8 cellular contexts compared by ENCODE assay signal in the genomic region with DNA sequence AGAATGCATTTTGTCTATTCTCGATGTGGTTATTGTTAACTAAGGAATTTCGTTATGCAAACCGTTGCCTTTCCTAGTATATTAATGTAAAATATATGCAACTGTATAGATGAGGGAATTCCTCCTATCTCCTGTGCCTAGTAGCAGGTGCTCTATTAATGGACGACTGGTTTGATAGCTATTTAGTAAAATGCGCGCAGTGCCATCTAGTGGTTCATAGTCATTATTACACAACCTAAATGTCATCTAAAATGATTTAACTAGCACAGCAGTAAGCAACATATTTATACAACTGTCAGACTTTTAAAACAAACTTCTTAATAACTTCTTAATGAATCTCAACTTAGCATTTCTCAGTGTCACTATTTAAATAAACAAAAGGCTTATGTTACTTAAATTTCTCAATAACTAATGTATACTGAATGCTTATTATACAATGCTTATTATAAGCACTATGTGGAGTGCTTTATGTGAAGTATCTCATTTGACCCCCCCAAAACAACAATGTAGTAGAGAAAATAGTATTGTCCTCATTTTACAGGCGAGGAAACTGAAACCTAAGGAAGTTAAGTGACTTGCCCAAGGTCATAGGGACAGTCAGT.
A peak's percentile ranks its signal among the peaks of the same experiment; 100 is the strongest.
DNase-seq lines count a peak whose midpoint lies in the region; ATAC-seq and TF ChIP-seq lines count a peak whose summit lies in the region.

No MANE protein-coding gene starts in this region.

- H3K27me3 Mint-ChIP-seq in CD8-positive, alpha-beta memory T cell = peaks cover 0 to 25% of the 10 kb centered on the region in 2 donors
- H3K27me3 Mint-ChIP-seq in WTC11 (ENCODE audit: low read depth) = no peaks in the 10 kb centered on the region

- peaks cover 0 to 1% (median 0%) of the 10 kb centered on the region in 3 donors for H3K36me3 Mint-ChIP-seq in CD8-positive, alpha-beta memory T cell
- H3K36me3 Mint-ChIP-seq in WTC11 = peaks cover 13% of the 10 kb centered on the region

- no peak overlapping the region for H3K4me3 Mint-ChIP-seq in CD8-positive, alpha-beta memory T cell
- no peak overlapping the region for H3K4me3 Mint-ChIP-seq in WTC11

- no peaks in the 10 kb centered on the region for H3K4me1 ChIP-seq in CD8-positive, alpha-beta memory T cell (ENCODE audit: insufficient read depth, low read length)
- no peaks in the 10 kb centered on the region for H3K4me1 ChIP-seq in neutrophil (ENCODE audit: control insufficient read depth in 1 of 2, insufficient read depth in 1 of 2, low read depth in 1 of 2, low read length in 1 of 2)

- ATAC-seq in GM18909 (IDR thresholded peaks at IDR 0.05; ENCODE audit: poor library complexity, unreplicated experiment) = peak; percentile 88
- ATAC-seq in HG03139 (IDR thresholded peaks at IDR 0.05; ENCODE audit: unreplicated experiment) = peak; percentile 76
- ATAC-seq in WTC11 = peak; percentile 77

- no peaks in the 10 kb centered on the region for H3K27me3 ChIP-seq in CD8-positive, alpha-beta memory T cell (ENCODE audit: insufficient read depth, low read length, poor library complexity, severe bottlenecking)
- no peaks in the 10 kb centered on the region for H3K27me3 ChIP-seq in neutrophil

- no peaks in the 10 kb centered on the region for H3K36me3 ChIP-seq in CD8-positive, alpha-beta memory T cell (ENCODE audit: insufficient read depth, low read length)
- H3K36me3 ChIP-seq in neutrophil = no peaks in the 10 kb centered on the region

- H3K9me3 Mint-ChIP-seq in CD8-positive, alpha-beta memory T cell = peaks cover 0 to 4% (median 0%) of the 10 kb centered on the region in 5 donors
- peaks cover 13% of the 10 kb centered on the region for H3K9me3 Mint-ChIP-seq in WTC11

- H3K27ac Mint-ChIP-seq in CD8-positive, alpha-beta memory T cell = no peak overlapping the region
- no peak overlapping the region for H3K27ac Mint-ChIP-seq in WTC11

- H3K9me3 ChIP-seq in CD8-positive, alpha-beta memory T cell (ENCODE audit: low read length) = no peaks in the 10 kb centered on the region
- H3K9me3 ChIP-seq in neutrophil = no peaks in the 10 kb centered on the region

- TF ChIP-seq CTCF in WTC11 (IDR thresholded peaks at IDR 0.05) (peak; percentile 64), fibroblast of the aortic adventitia (IDR thresholded peaks at IDR 0.05; ENCODE audit: insufficient read depth, low read length) (peak; percentile 56), neutrophil (IDR thresholded peaks at IDR 0.05) (peak; percentile 60)

- POLR2A ChIA-PET in CD8-positive, alpha-beta memory T cell (lab: Charles Lee) = no interaction called here
- POLR2A ChIA-PET in WTC11 (lab: Charles Lee) = no interaction called here

- no peak overlapping the region for H3K4me3 ChIP-seq in CD8-positive, alpha-beta memory T cell (ENCODE audit: low read length)
- no peak overlapping the region for H3K4me3 ChIP-seq in fibroblast of the aortic adventitia (ENCODE audit: low read depth, low read length)
- H3K4me3 ChIP-seq in neutrophil (ENCODE audit: low read depth in 1 of 2, low read length in 1 of 2) = no peak overlapping the region

- H3K4me1 Mint-ChIP-seq in CD8-positive, alpha-beta memory T cell = peaks cover 4 to 9% (median 8%) of the 10 kb centered on the region in 3 donors
- H3K4me1 Mint-ChIP-seq in WTC11 = peaks cover 19% of the 10 kb centered on the region

- CTCF ChIA-PET in CD8-positive, alpha-beta memory T cell (lab: Charles Lee) = interaction anchor here (0.8 to 1.0 kb wide), 2 partner anchors 9 to 52 kb away, joined by 4 read pairs; no protein-coding TSS in a partner anchor
- CTCF ChIA-PET in WTC11 (lab: Charles Lee) = interaction anchor here (0.5 to 4.2 kb wide), 14 partner anchors 13 to 1009 kb away, joined by 3 to 48 read pairs (median 4); a partner anchor contains a TSS

- peak in 3 of 5 donors; percentile 1 to 14 (median 14) for DNase-seq in CD8-positive, alpha-beta memory T cell
- DNase-seq in NCI-H2171 treated with DMSO at 0.1 percent for 48 hours (lab: John Stamatoyannopoulos, UW) = peak; percentile 81
- DNase-seq in WTC11 (ENCODE audit: low spot score) = no peak
- peak; percentile 82 for DNase-seq in fibroblast of the aortic adventitia (ENCODE audit: low read depth)
- no peak for DNase-seq in HK-2 (ENCODE audit: unreplicated experiment)

- no peak overlapping the region for H3K27ac ChIP-seq in CD8-positive, alpha-beta memory T cell (ENCODE audit: low read depth, low read length)
- H3K27ac ChIP-seq in neutrophil = no peak overlapping the region

TF ChIP-seq in WTC11, 78 proteins besides CTCF, POLR2A, EP300 and RAD21 (continues in another document):
- TF ChIP-seq NR2C2 (CRISPR knock-in tag; IDR thresholded peaks at IDR 0.05) = no peak
- no peak for TF ChIP-seq FOXK1 (CRISPR knock-in tag; IDR thresholded peaks at IDR 0.05)
- TF ChIP-seq, protein P1, sequence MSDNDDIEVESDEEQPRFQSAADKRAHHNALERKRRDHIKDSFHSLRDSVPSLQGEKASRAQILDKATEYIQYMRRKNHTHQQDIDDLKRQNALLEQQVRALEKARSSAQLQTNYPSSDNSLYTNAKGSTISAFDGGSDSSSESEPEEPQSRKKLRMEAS (CRISPR knock-in tag; IDR thresholded peaks at IDR 0.05) = no peak
- TF ChIP-seq ZNF317 (CRISPR knock-in tag; IDR thresholded peaks at IDR 0.05; ENCODE audit: borderline replicate concordance, low read depth) = no peak
- TF ChIP-seq, protein P2, sequence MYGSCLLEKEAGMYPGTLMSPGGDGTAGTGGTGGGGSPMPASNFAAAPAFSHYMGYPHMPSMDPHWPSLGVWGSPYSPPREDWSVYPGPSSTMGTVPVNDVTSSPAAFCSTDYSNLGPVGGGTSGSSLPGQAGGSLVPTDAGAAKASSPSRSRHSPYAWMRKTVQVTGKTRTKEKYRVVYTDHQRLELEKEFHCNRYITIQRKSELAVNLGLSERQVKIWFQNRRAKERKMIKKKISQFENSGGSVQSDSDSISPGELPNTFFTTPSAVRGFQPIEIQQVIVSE (CRISPR knock-in tag; IDR thresholded peaks at IDR 0.05; ENCODE audit: borderline replicate concordance) = no peak
- TF ChIP-seq ZNF671 (CRISPR knock-in tag; IDR thresholded peaks at IDR 0.05) = no peak
- TF ChIP-seq ZNF121 (CRISPR knock-in tag; IDR thresholded peaks at IDR 0.05) = no peak
- TF ChIP-seq, protein P3, sequence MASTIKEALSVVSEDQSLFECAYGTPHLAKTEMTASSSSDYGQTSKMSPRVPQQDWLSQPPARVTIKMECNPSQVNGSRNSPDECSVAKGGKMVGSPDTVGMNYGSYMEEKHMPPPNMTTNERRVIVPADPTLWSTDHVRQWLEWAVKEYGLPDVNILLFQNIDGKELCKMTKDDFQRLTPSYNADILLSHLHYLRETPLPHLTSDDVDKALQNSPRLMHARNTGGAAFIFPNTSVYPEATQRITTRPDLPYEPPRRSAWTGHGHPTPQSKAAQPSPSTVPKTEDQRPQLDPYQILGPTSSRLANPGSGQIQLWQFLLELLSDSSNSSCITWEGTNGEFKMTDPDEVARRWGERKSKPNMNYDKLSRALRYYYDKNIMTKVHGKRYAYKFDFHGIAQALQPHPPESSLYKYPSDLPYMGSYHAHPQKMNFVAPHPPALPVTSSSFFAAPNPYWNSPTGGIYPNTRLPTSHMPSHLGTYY (CRISPR knock-in tag; IDR thresholded peaks at IDR 0.05) = no peak
- TF ChIP-seq GABPB1 (CRISPR knock-in tag; IDR thresholded peaks at IDR 0.05) = no peak
- TF ChIP-seq, protein P4, sequence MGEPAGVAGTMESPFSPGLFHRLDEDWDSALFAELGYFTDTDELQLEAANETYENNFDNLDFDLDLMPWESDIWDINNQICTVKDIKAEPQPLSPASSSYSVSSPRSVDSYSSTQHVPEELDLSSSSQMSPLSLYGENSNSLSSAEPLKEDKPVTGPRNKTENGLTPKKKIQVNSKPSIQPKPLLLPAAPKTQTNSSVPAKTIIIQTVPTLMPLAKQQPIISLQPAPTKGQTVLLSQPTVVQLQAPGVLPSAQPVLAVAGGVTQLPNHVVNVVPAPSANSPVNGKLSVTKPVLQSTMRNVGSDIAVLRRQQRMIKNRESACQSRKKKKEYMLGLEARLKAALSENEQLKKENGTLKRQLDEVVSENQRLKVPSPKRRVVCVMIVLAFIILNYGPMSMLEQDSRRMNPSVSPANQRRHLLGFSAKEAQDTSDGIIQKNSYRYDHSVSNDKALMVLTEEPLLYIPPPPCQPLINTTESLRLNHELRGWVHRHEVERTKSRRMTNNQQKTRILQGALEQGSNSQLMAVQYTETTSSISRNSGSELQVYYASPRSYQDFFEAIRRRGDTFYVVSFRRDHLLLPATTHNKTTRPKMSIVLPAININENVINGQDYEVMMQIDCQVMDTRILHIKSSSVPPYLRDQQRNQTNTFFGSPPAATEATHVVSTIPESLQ (CRISPR knock-in tag; IDR thresholded peaks at IDR 0.05) = no peak
- TF ChIP-seq, protein P5, sequence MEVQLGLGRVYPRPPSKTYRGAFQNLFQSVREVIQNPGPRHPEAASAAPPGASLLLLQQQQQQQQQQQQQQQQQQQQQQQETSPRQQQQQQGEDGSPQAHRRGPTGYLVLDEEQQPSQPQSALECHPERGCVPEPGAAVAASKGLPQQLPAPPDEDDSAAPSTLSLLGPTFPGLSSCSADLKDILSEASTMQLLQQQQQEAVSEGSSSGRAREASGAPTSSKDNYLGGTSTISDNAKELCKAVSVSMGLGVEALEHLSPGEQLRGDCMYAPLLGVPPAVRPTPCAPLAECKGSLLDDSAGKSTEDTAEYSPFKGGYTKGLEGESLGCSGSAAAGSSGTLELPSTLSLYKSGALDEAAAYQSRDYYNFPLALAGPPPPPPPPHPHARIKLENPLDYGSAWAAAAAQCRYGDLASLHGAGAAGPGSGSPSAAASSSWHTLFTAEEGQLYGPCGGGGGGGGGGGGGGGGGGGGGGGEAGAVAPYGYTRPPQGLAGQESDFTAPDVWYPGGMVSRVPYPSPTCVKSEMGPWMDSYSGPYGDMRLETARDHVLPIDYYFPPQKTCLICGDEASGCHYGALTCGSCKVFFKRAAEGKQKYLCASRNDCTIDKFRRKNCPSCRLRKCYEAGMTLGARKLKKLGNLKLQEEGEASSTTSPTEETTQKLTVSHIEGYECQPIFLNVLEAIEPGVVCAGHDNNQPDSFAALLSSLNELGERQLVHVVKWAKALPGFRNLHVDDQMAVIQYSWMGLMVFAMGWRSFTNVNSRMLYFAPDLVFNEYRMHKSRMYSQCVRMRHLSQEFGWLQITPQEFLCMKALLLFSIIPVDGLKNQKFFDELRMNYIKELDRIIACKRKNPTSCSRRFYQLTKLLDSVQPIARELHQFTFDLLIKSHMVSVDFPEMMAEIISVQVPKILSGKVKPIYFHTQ (CRISPR knock-in tag; IDR thresholded peaks at IDR 0.05) = no peak
- TF ChIP-seq, protein P6, sequence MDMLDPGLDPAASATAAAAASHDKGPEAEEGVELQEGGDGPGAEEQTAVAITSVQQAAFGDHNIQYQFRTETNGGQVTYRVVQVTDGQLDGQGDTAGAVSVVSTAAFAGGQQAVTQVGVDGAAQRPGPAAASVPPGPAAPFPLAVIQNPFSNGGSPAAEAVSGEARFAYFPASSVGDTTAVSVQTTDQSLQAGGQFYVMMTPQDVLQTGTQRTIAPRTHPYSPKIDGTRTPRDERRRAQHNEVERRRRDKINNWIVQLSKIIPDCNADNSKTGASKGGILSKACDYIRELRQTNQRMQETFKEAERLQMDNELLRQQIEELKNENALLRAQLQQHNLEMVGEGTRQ (CRISPR knock-in tag; IDR thresholded peaks at IDR 0.05) = no peak

Comparison
In these comparisons a context has a peak if more than half of its experiments do, and no peak if none do; other contexts are left out.
1. DNase-seq: peak in CD8-positive, alpha-beta memory T cell (3 of 5), NCI-H2171 treated with DMSO at 0.1 percent for 48 hours (single experiment) and fibroblast of the aortic adventitia (single experiment); none in WTC11 (single experiment) and HK-2 (single experiment).
2. Peak in every context shown above with its lines, with median percentiles within 50 percentile points of each other: ATAC-seq and CTCF ChIP-seq.